Comparison of ENCODE assay signal across 7 cellular contexts in genomic region chrX:115892787-115893671, GRCh38.
DNase-seq lines count a peak whose midpoint lies in the region; ATAC-seq and TF ChIP-seq lines count a peak whose summit lies in the region.

No MANE protein-coding gene starts in this region.

- no peaks in the 10 kb centered on the region for H3K27me3 Mint-ChIP-seq in activated CD4-positive, alpha-beta memory T cell treated with anti-CD3 and anti-CD28 coated beads, Interleukin-2, amount 10 ng/mL, durations not matched to agents 7 days and 5 days

- H3K36me3 Mint-ChIP-seq in activated CD4-positive, alpha-beta memory T cell treated with anti-CD3 and anti-CD28 coated beads, Interleukin-2, amount 10 ng/mL, durations not matched to agents 7 days and 5 days (ENCODE audit: low read depth): no peaks in the 10 kb centered on the region

- no peaks in the 10 kb centered on the region for H3K36me3 ChIP-seq in vagina

- in situ Hi-C loops in astrocyte of the cerebellum (cut with HindIII; ENCODE audit: low sequenced_read_pairs): no loop called here

- H3K27me3 ChIP-seq in layer of hippocampus (ENCODE audit: control insufficient read depth, insufficient read depth, low read length) (no peaks in the 10 kb centered on the region), vagina (no peaks in the 10 kb centered on the region)

- H3K4me3 ChIP-seq in astrocyte of the cerebellum (ENCODE audit: low read depth, low read length): peak overlapping the region; percentile 21
- peak overlapping the region; percentile 33 to 35 for H3K4me3 ChIP-seq in vagina

- POLR2A ChIA-PET in activated CD4-positive, alpha-beta memory T cell treated with anti-CD3 and anti-CD28 coated beads, Interleukin-2, amount 10 ng/mL, durations not matched to agents 7 days and 5 days (lab: Charles Lee): no interaction called here

- CTCF ChIA-PET in activated CD4-positive, alpha-beta memory T cell treated with anti-CD3 and anti-CD28 coated beads, Interleukin-2, amount 10 ng/mL, durations not matched to agents 7 days and 5 days (lab: Charles Lee): no interaction called here

- no peaks in the 10 kb centered on the region for H3K4me1 Mint-ChIP-seq in activated CD4-positive, alpha-beta memory T cell treated with anti-CD3 and anti-CD28 coated beads, Interleukin-2, amount 10 ng/mL, durations not matched to agents 7 days and 5 days

- TF ChIP-seq POLR2A in vagina (IDR thresholded peaks at IDR 0.05): no peak

- ATAC-seq in GM18508 (IDR thresholded peaks at IDR 0.05; ENCODE audit: insufficient read depth, unreplicated experiment): peak; percentile 45
- peak; percentile 67 for ATAC-seq in HG02571 (IDR thresholded peaks at IDR 0.05; ENCODE audit: unreplicated experiment)

- H3K27ac Mint-ChIP-seq in activated CD4-positive, alpha-beta memory T cell treated with anti-CD3 and anti-CD28 coated beads, Interleukin-2, amount 10 ng/mL, durations not matched to agents 7 days and 5 days: no peak overlapping the region

- no peaks in the 10 kb centered on the region for H3K9me3 ChIP-seq in vagina

- H3K27ac ChIP-seq in layer of hippocampus (ENCODE audit: low read depth, low read length): peak overlapping the region; percentile 98
- peak overlapping the region; percentile 51 for H3K27ac ChIP-seq in vagina

- H3K4me1 ChIP-seq in vagina: no peaks in the 10 kb centered on the region

- H3K9me3 Mint-ChIP-seq in activated CD4-positive, alpha-beta memory T cell treated with anti-CD3 and anti-CD28 coated beads, Interleukin-2, amount 10 ng/mL, durations not matched to agents 7 days and 5 days: peaks cover 7% of the 10 kb centered on the region

- intact Hi-C loops in vagina (cut with DNase I): no loop called here

- no peak overlapping the region for H3K4me3 Mint-ChIP-seq in activated CD4-positive, alpha-beta memory T cell treated with anti-CD3 and anti-CD28 coated beads, Interleukin-2, amount 10 ng/mL, durations not matched to agents 7 days and 5 days

- peak; percentile 6 for TF ChIP-seq CTCF in astrocyte of the cerebellum (IDR thresholded peaks at IDR 0.05; ENCODE audit: low read depth, low read length, missing control alignments)
- peak in 2 of 3 experiments; percentile 30 to 64 for TF ChIP-seq CTCF in vagina (IDR thresholded peaks at IDR 0.05)

- DNase-seq in NCI-H146 treated with DMSO at 0.1 percent for 48 hours (lab: John Stamatoyannopoulos, UW; ENCODE audit: unreplicated experiment): peak; percentile 77
- no peak for DNase-seq in astrocyte of the cerebellum (ENCODE audit: low read depth)
- DNase-seq in vagina (ENCODE audit: extremely low spot score in 2 of 2): no peak
- no peak for DNase-seq in activated CD4-positive, alpha-beta memory T cell treated with anti-CD3 and anti-CD28 coated beads, Interleukin-2, amount 10 ng/mL, durations not matched to agents 7 days and 5 days
